9 cellular contexts compared by ENCODE assay signal in the genomic region with DNA sequence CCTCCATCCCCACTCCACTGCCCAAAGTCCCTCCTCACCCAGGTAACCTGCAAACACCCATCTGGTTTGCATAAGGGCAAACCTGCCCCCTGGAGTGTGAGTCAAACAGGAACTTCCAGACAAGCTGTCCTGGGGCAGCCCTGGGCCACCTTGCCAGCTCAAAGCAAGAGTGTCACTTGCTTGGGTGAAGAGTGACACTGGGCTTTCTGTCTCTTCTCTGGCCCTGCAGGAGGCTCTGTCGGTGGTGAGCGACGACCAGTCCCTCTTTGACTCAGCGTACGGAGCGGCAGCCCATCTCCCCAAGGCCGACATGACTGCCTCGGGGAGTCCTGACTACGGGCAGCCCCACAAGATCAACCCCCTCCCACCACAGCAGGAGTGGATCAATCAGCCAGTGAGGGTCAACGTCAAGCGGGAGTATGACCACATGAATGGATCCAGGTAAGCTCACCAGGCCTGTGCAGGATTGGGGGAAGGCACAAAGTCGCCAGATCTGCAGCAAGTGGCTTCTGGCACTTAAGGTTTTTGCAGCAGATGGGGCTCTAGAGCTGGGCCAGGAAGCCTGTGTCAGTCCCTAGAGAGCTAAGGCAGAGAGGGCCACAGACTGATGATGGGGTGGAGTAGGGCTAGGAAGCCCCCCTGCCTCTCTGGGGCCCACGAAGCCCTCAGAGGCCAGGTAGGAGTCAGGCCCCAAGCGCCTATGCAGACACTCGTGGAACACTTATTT.
A peak's percentile ranks its signal among the peaks of the same experiment; 100 is the strongest.
DNase-seq lines count a peak whose midpoint lies in the region; ATAC-seq, FAIRE-seq and TF ChIP-seq lines count a peak whose summit lies in the region.
"Had no signal": no experiment of that assay in that cellular context is flagged by ENCODE, and none has a peak within 500 bp of the region (broad histone marks: within the 10 kb centered on the region; RNA-seq: fewer than 3 reads in every experiment).

No MANE protein-coding gene starts in this region.

- FAIRE-seq in small intestine (lab: Jason Lieb, UNC) = no peak

- POLR2A ChIA-PET in OCI-LY7 (lab: Charles Lee) = interaction anchor here (0.8 to 1.9 kb wide), 6 partner anchors 15 to 127 kb away, joined by 3 to 8 read pairs (median 4); partner anchors contain the start of gene FLI1

- TF ChIP-seq CTCF in HFFc6 (IDR thresholded peaks at IDR 0.05) (no peak), OCI-LY7 (conservative IDR thresholded peaks at IDR 0.05; ENCODE audit: low read length) (no peak), progenitor cell of endocrine pancreas (IDR thresholded peaks at IDR 0.05; ENCODE audit: unreplicated experiment) (no peak), psoas muscle (IDR thresholded peaks at IDR 0.05) (no peak)

- H3K4me1 ChIP-seq in OCI-LY7 (ENCODE audit: insufficient read depth, low read length, poor library complexity, severe bottlenecking) = peaks cover 49% of the 10 kb centered on the region
- no peaks in the 10 kb centered on the region for H3K4me1 ChIP-seq in small intestine (ENCODE audit: control insufficient read depth in 2 of 2, insufficient read depth in 1 of 2, low read depth in 1 of 2, low read length in 1 of 2)
- H3K4me1 ChIP-seq in psoas muscle = peaks cover 9% of the 10 kb centered on the region

- ATAC-seq in GM18870 (IDR thresholded peaks at IDR 0.05; ENCODE audit: unreplicated experiment) (peak; percentile 77), psoas muscle (no peak)
- ATAC-seq in natural killer cell treated with Interleukin-12 subunit alpha and Interleukin-12 subunit beta and Interleukin-15 and Interleukin-18, amount 100 ng/mL, for 72 hours = peak; percentile 89 to 95

- no peaks in the 10 kb centered on the region for H3K27me3 ChIP-seq in small intestine (ENCODE audit: control insufficient read depth in 2 of 2, insufficient read depth in 2 of 2, low read length in 2 of 2)
- H3K27me3 ChIP-seq in psoas muscle (ENCODE audit: insufficient read depth in 3 of 3, low read length in 2 of 3) = no peaks in the 10 kb centered on the region

- H3K9me3 ChIP-seq in OCI-LY7 (ENCODE audit: low read length) = no peaks in the 10 kb centered on the region
- H3K9me3 ChIP-seq in small intestine (ENCODE audit: control insufficient read depth, low read depth) = no peaks in the 10 kb centered on the region
- H3K9me3 ChIP-seq in psoas muscle = no peaks in the 10 kb centered on the region

- H3K4me3 Mint-ChIP-seq in HFFc6 (no peak overlapping the region), progenitor cell of endocrine pancreas (ENCODE audit: low read depth) (no peak overlapping the region)
- H3K4me3 Mint-ChIP-seq in natural killer cell treated with Interleukin-12 subunit alpha and Interleukin-12 subunit beta and Interleukin-15 and Interleukin-18, amount 100 ng/mL, for 72 hours = peak overlapping the region; percentile 83
- H3K4me3 Mint-ChIP-seq: nephron had no signal

- intact Hi-C loops in OCI-LY7 (cut with micrococcal nuclease; ENCODE audit: unreplicated experiment) (loop anchor here (1.0 to 5.0 kb wide), 5 partner anchors 21 to 466 kb away; no protein-coding TSS in a partner anchor), psoas muscle (cut with DNase I) (no loop called here)

- H4K20me1 ChIP-seq in OCI-LY7 (ENCODE audit: insufficient read depth, low read length) = no peaks in the 10 kb centered on the region

- CTCF ChIA-PET in OCI-LY7 (lab: Charles Lee; ENCODE audit: unreplicated experiment) = interaction anchor here (0.7 to 1.2 kb wide), 6 partner anchors 31 to 128 kb away, joined by 3 to 6 read pairs (median 4); no protein-coding TSS in a partner anchor

- H3K4me3 ChIP-seq in OCI-LY7 (ENCODE audit: low read depth, low read length, poor library complexity, severe bottlenecking) (no peak overlapping the region), small intestine (ENCODE audit: low read depth in 1 of 2, low read length in 2 of 2) (no peak overlapping the region), psoas muscle (no peak overlapping the region)

- H3K27ac ChIP-seq in OCI-LY7 (ENCODE audit: low read depth, low read length, poor library complexity, severe bottlenecking) = peak overlapping the region; percentile 9
- peak overlapping the region in 1 of 2 donors; percentile 12 for H3K27ac ChIP-seq in small intestine (ENCODE audit: low read depth in 1 of 2, low read length in 1 of 2)
- no peak overlapping the region for H3K27ac ChIP-seq in psoas muscle

- peaks cover 8% of the 10 kb centered on the region; the same call in 1 of the 2 replicates for H3K79me2 ChIP-seq in OCI-LY7 (ENCODE audit: insufficient read depth, low read depth, low read length)

- H3K27me3 Mint-ChIP-seq in HFFc6 (ENCODE audit: insufficient read depth) (peaks cover 2% of the 10 kb centered on the region; the same call in 1 of the 2 replicates), progenitor cell of endocrine pancreas (peaks cover 39% of the 10 kb centered on the region)
- no peaks in the 10 kb centered on the region for H3K27me3 Mint-ChIP-seq in natural killer cell treated with Interleukin-12 subunit alpha and Interleukin-12 subunit beta and Interleukin-15 and Interleukin-18, amount 100 ng/mL, for 72 hours

- H3K4me1 Mint-ChIP-seq in HFFc6 (ENCODE audit: low read depth) = peaks cover 48% of the 10 kb centered on the region
- peaks cover 74 to 75% of the 10 kb centered on the region in 2 donors for H3K4me1 Mint-ChIP-seq in natural killer cell treated with Interleukin-12 subunit alpha and Interleukin-12 subunit beta and Interleukin-15 and Interleukin-18, amount 100 ng/mL, for 72 hours (ENCODE audit: low read depth in 2 of 2)
- no peaks in the 10 kb centered on the region for H3K4me1 Mint-ChIP-seq in progenitor cell of endocrine pancreas (ENCODE audit: low read depth)
- H3K4me1 Mint-ChIP-seq: nephron had no signal

- WGBS in small intestine, 3 donors = 76 to 85% (median 81%) methylated on average over 15 of the region's 15 CpGs
- WGBS in psoas muscle, 3 donors = 83 to 90% (median 86%) methylated on average over 15 of the region's 15 CpGs

- H3K9me3 Mint-ChIP-seq in HFFc6 (no peaks in the 10 kb centered on the region), progenitor cell of endocrine pancreas (ENCODE audit: low read depth) (no peaks in the 10 kb centered on the region)
- H3K9me3 Mint-ChIP-seq in natural killer cell treated with Interleukin-12 subunit alpha and Interleukin-12 subunit beta and Interleukin-15 and Interleukin-18, amount 100 ng/mL, for 72 hours = no peaks in the 10 kb centered on the region
- H3K9me3 Mint-ChIP-seq: nephron had no signal

- DNase-seq in HFFc6 = no peak
- peak; percentile 23 for DNase-seq in OCI-LY7 (ENCODE audit: low spot score)
- DNase-seq in natural killer cell treated with Interleukin-12 subunit alpha and Interleukin-12 subunit beta and Interleukin-15 and Interleukin-18, amount 100 ng/mL, for 72 hours (ENCODE audit: low spot score) = peak; percentile 81
- no peak for DNase-seq in progenitor cell of endocrine pancreas (ENCODE audit: low spot score, unreplicated experiment)
- DNase-seq in activated gamma-delta T cell treated with Interleukin-2 at 50 U/mL for 16 hours = no peak
- DNase-seq in small intestine = no peak
- no peak for DNase-seq in psoas muscle

- H3K36me3 ChIP-seq in OCI-LY7 (ENCODE audit: insufficient read depth, low read length) (peaks cover 61% of the 10 kb centered on the region), small intestine (ENCODE audit: control insufficient read depth in 2 of 2, insufficient read depth in 2 of 2, low read length in 2 of 2) (no peaks in the 10 kb centered on the region), psoas muscle (ENCODE audit: insufficient read depth in 1 of 2, low read depth in 1 of 2) (peaks cover 0 to 7% of the 10 kb centered on the region in 2 donors)

- peak overlapping the region; percentile 32; the same call in 1 of the 2 replicates for H3K27ac Mint-ChIP-seq in HFFc6
- peak overlapping the region; percentile 93 to 96 for H3K27ac Mint-ChIP-seq in natural killer cell treated with Interleukin-12 subunit alpha and Interleukin-12 subunit beta and Interleukin-15 and Interleukin-18, amount 100 ng/mL, for 72 hours
- H3K27ac Mint-ChIP-seq in progenitor cell of endocrine pancreas = no peak overlapping the region
- H3K27ac Mint-ChIP-seq: nephron had no signal

- H3K9me2 ChIP-seq in OCI-LY7 (ENCODE audit: insufficient read depth, low read length) = no peaks in the 10 kb centered on the region

- H2AFZ ChIP-seq in OCI-LY7 (ENCODE audit: low read length) = no peak overlapping the region

- peaks cover 16% of the 10 kb centered on the region for H3K36me3 Mint-ChIP-seq in HFFc6 (ENCODE audit: low read depth)
- peaks cover 25% of the 10 kb centered on the region for H3K36me3 Mint-ChIP-seq in natural killer cell treated with Interleukin-12 subunit alpha and Interleukin-12 subunit beta and Interleukin-15 and Interleukin-18, amount 100 ng/mL, for 72 hours
- no peaks in the 10 kb centered on the region for H3K36me3 Mint-ChIP-seq in progenitor cell of endocrine pancreas (ENCODE audit: insufficient read depth)

- peak overlapping the region; percentile 37 for H3K4me2 ChIP-seq in OCI-LY7 (ENCODE audit: low read length)

- BruUV-seq in OCI-LY7 (replicated peaks; lab: Mats Ljungman, UMichigan) = no TSS peak

Comparison
In these comparisons a context has a peak if more than half of its experiments do, and no peak if none do; other contexts are left out.
1. ATAC-seq: peak in GM18870 (single experiment) and natural killer cell treated with Interleukin-12 subunit alpha and Interleukin-12 subunit beta and Interleukin-15 and Interleukin-18, amount 100 ng/mL, for 72 hours (2 of 2); none in psoas muscle (0 of 4).
2. DNase-seq: peak in OCI-LY7 (single experiment) and natural killer cell treated with Interleukin-12 subunit alpha and Interleukin-12 subunit beta and Interleukin-15 and Interleukin-18, amount 100 ng/mL, for 72 hours (single experiment); none in HFFc6 (single experiment), progenitor cell of endocrine pancreas (single experiment), activated gamma-delta T cell treated with Interleukin-2 at 50 U/mL for 16 hours (single experiment), small intestine (single experiment) and psoas muscle (0 of 2).